ENCODE assay signal across 15 cellular contexts in genomic region chr2:15112216-15112615, GRCh38.
DNase-seq lines count a peak whose midpoint lies in the region; ATAC-seq and TF ChIP-seq lines count a peak whose summit lies in the region.
"Had no signal": no experiment of that assay in that cellular context is flagged by ENCODE, and none has a peak within 500 bp of the region (broad histone marks: within the 10 kb centered on the region; RNA-seq: fewer than 3 reads in every experiment).

No MANE protein-coding gene starts in this region.

- no peak for TF ChIP-seq CTCF in fibroblast of mammary gland (conservative IDR thresholded peaks at IDR 0.05; ENCODE audit: control insufficient read depth, insufficient read depth, low read depth, low read length)

- no peak for ATAC-seq in HG02938 (IDR thresholded peaks at IDR 0.05; ENCODE audit: unreplicated experiment)
- ATAC-seq: Panc1, sciatic nerve had no signal

- H3K4me3 ChIP-seq in fibroblast of mammary gland (ENCODE audit: control insufficient read depth, low read depth, low read length) (no peak overlapping the region), skeletal muscle cell (ENCODE audit: low read depth, low read length) (no peak overlapping the region)
- H3K4me3 ChIP-seq: esophagus squamous epithelium had no signal

- DNase-seq in SIG-M5 treated with dmso at 0.1 percent for 504 hours (lab: John Stamatoyannopoulos, UW; ENCODE audit: unreplicated experiment) (peak; percentile 3), SIG-M5 (lab: John Stamatoyannopoulos, UW) (no peak), RKO (ENCODE audit: low spot score) (peak; percentile 8), fibroblast of mammary gland (ENCODE audit: low read depth) (peak; percentile 51), skeletal muscle cell (ENCODE audit: low read depth) (peak; percentile 18), occipital lobe (lab: John Stamatoyannopoulos, UW) (no peak), NCI-H524 treated with DMSO at 0.1 percent for 48 hours (lab: John Stamatoyannopoulos, UW) (no peak)
- DNase-seq: activated CD4-positive, alpha-beta T cell treated with anti-CD3 and anti-CD28 coated beads for 4 hours; esophagus squamous epithelium; H7; islet precursor cell; NCI-H187 had no signal

Comparison
In these comparisons a context has a peak if more than half of its experiments do, and no peak if none do; other contexts are left out.
1. DNase-seq: peak in SIG-M5 treated with dmso at 0.1 percent for 504 hours (single experiment), RKO (single experiment), fibroblast of mammary gland (single experiment) and skeletal muscle cell (single experiment); none in SIG-M5 (single experiment), occipital lobe (single experiment) and NCI-H524 treated with DMSO at 0.1 percent for 48 hours (single experiment).